Comparison of ENCODE assay signal across 1 cellular context in the genomic region with DNA sequence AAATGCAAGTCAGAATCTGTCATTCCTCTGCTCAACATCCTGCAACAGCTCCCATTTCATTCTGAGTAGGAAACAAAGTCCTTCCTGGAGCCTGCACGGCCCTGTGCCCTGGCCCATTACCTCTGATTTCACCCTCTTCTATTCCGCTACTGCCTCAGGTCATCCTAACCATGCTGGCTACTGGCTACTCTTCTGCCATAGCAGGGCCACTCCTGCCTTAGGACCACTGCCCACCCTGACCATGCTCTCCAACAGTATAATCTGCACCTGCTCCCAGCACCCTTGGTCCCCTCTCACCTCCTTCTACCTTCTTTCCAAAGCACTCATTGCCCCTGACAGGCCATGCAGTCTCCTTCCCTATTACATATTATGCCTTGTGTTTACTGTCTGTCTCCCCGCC.
TF ChIP-seq lines count a peak whose summit lies in the region.

No MANE protein-coding gene starts in this region.

TF ChIP-seq in GM12878, 131 proteins besides CTCF, POLR2A, EP300 and RAD21:
- no peak for TF ChIP-seq SMARCA5 (IDR thresholded peaks at IDR 0.05)
- no peak for TF ChIP-seq BCL11A (IDR thresholded peaks at IDR 0.05; ENCODE audit: low read depth, low read length)
- TF ChIP-seq KLF5 (IDR thresholded peaks at IDR 0.05; ENCODE audit: partially characterized antibody): no peak
- TF ChIP-seq PAX5 (IDR thresholded peaks at IDR 0.05; ENCODE audit: borderline replicate concordance, low read depth, low read length): no peak
- no peak for TF ChIP-seq ZBED1 (IDR thresholded peaks at IDR 0.05; ENCODE audit: borderline replicate concordance)
